In genomic region chr12:124240493-124240892, GRCh38 we compare ENCODE assay signal across 1 cellular context.
TF ChIP-seq lines count a peak whose summit lies in the region.

No MANE protein-coding gene starts in this region.

TF ChIP-seq in K562, 482 proteins besides CTCF, POLR2A, EP300 and RAD21 (continued from another document):
- TF ChIP-seq USF1 (CRISPR knock-in tag; IDR thresholded peaks at IDR 0.05) (peak; percentile 93), DEAF1 (CRISPR knock-in tag; IDR thresholded peaks at IDR 0.05) (no peak), E2F8 (IDR thresholded peaks at IDR 0.05; ENCODE audit: low read depth, partially characterized antibody) (no peak), ZHX1 (conservative IDR thresholded peaks at IDR 0.05; ENCODE audit: low read length) (no peak), ZNF583 (CRISPR knock-in tag; IDR thresholded peaks at IDR 0.05) (no peak), YBX1 (IDR thresholded peaks at IDR 0.05) (no peak), ZC3H8 (IDR thresholded peaks at IDR 0.05) (no peak), PHF20 (IDR thresholded peaks at IDR 0.05; ENCODE audit: partially characterized antibody) (peak; percentile 53), ELK3 (CRISPR knock-in tag; IDR thresholded peaks at IDR 0.05) (no peak)
